In genomic region chr9:92669527-92669889, GRCh38 we compare ENCODE assay signal across 8 cellular contexts. TPM values are rescaled to one million over a fixed set of nuclear protein-coding genes. Genes with fewer than 3 reads are reported as not detected.
DNase-seq lines count a peak whose midpoint lies in the region; ATAC-seq and TF ChIP-seq lines count a peak whose summit lies in the region.

No MANE protein-coding gene starts in this region.

- DNase-seq in NCI-H345 (lab: John Stamatoyannopoulos, UW) (peak; percentile 5), NCI-H345 treated with DMSO at 0.1 percent for 48 hours (lab: John Stamatoyannopoulos, UW; ENCODE audit: unreplicated experiment) (no peak), HL-60 (ENCODE audit: low read depth in 1 of 2, low spot score in 1 of 2) (peak; percentile 17 to 30), foreskin keratinocyte (peak in 1 of 2 donors; percentile 8)
- peak; percentile 61 for DNase-seq in activated T-cell treated with anti-CD3 and anti-CD28 coated beads, Interleukin-2, amount 50 U/mL, for 24 hours

- no peaks in the 10 kb centered on the region for H3K9me3 ChIP-seq in parathyroid adenoma (ENCODE audit: control insufficient read depth, low read length)

- peak overlapping the region; percentile 81 for H3K27ac Mint-ChIP-seq in activated T-cell treated with anti-CD3 and anti-CD28 coated beads, Interleukin-2, amount 50 U/mL, for 24 hours

- H3K4me3 ChIP-seq in HL-60 (replicated peaks; ENCODE audit: insufficient read depth, low read length) (peak overlapping the region; percentile 83), parathyroid adenoma (ENCODE audit: low read depth, low read length) (peak overlapping the region; percentile 95)

- H3K9me3 Mint-ChIP-seq in activated T-cell treated with anti-CD3 and anti-CD28 coated beads, Interleukin-2, amount 50 U/mL, for 24 hours, result no peaks in the 10 kb centered on the region

- H3K4me2 ChIP-seq in parathyroid adenoma (ENCODE audit: low read length), result peak overlapping the region; percentile 83

- no peaks in the 10 kb centered on the region for H3K36me3 ChIP-seq in parathyroid adenoma (ENCODE audit: control insufficient read depth, insufficient read depth, low read length)

- H3K27me3 Mint-ChIP-seq in activated T-cell treated with anti-CD3 and anti-CD28 coated beads, Interleukin-2, amount 50 U/mL, for 24 hours, result no peaks in the 10 kb centered on the region

- peak overlapping the region; percentile 55 for H3K27ac ChIP-seq in HL-60 (replicated peaks)
- peak overlapping the region; percentile 97 for H3K27ac ChIP-seq in foreskin keratinocyte
- peak overlapping the region; percentile 68 for H3K27ac ChIP-seq in parathyroid adenoma

- ATAC-seq in foreskin keratinocyte (peak; percentile 8), GM18861 (IDR thresholded peaks at IDR 0.05; ENCODE audit: unreplicated experiment) (no peak), GM18867 (IDR thresholded peaks at IDR 0.05; ENCODE audit: unreplicated experiment) (no peak)

- H2AFZ ChIP-seq in parathyroid adenoma, result peak overlapping the region; percentile 76

- peak overlapping the region; percentile 98 for H3K4me3 Mint-ChIP-seq in activated T-cell treated with anti-CD3 and anti-CD28 coated beads, Interleukin-2, amount 50 U/mL, for 24 hours

- no peak overlapping the region for H3K9ac ChIP-seq in parathyroid adenoma

- TF ChIP-seq CTCF in HL-60 (IDR thresholded peaks at IDR 0.05; ENCODE audit: insufficient read depth, low read length) (no peak), foreskin keratinocyte (conservative IDR thresholded peaks at IDR 0.05) (no peak), parathyroid adenoma (IDR thresholded peaks at IDR 0.05) (no peak)

- H3K4me1 ChIP-seq in foreskin keratinocyte (peaks cover 4% of the 10 kb centered on the region), parathyroid adenoma (no peaks in the 10 kb centered on the region)

- peaks cover 42% of the 10 kb centered on the region for H3K4me1 Mint-ChIP-seq in activated T-cell treated with anti-CD3 and anti-CD28 coated beads, Interleukin-2, amount 50 U/mL, for 24 hours (ENCODE audit: low read depth)

- H3K36me3 Mint-ChIP-seq in activated T-cell treated with anti-CD3 and anti-CD28 coated beads, Interleukin-2, amount 50 U/mL, for 24 hours (ENCODE audit: low read depth), result peaks cover 49% of the 10 kb centered on the region

- H3K79me2 ChIP-seq in parathyroid adenoma, result peaks cover 2% of the 10 kb centered on the region

- H3K27me3 ChIP-seq in HL-60 (ENCODE audit: insufficient read depth, poor library complexity, severe bottlenecking), result no peaks in the 10 kb centered on the region
- H3K27me3 ChIP-seq in foreskin keratinocyte, result no peaks in the 10 kb centered on the region
- H3K27me3 ChIP-seq in parathyroid adenoma (ENCODE audit: control insufficient read depth, insufficient read depth, low read length), result no peaks in the 10 kb centered on the region

RNA-seq across cellular contexts. Expression of gene IPPK, which starts 0.4 kb away (rescaled TPM):
- total RNA-seq in foreskin keratinocyte, result 16.7 and 17.1 TPM in 2 replicates
- polyA plus RNA-seq in foreskin keratinocyte, result 10.4 and 12.9 TPM in 2 replicates
